In the genomic region with DNA sequence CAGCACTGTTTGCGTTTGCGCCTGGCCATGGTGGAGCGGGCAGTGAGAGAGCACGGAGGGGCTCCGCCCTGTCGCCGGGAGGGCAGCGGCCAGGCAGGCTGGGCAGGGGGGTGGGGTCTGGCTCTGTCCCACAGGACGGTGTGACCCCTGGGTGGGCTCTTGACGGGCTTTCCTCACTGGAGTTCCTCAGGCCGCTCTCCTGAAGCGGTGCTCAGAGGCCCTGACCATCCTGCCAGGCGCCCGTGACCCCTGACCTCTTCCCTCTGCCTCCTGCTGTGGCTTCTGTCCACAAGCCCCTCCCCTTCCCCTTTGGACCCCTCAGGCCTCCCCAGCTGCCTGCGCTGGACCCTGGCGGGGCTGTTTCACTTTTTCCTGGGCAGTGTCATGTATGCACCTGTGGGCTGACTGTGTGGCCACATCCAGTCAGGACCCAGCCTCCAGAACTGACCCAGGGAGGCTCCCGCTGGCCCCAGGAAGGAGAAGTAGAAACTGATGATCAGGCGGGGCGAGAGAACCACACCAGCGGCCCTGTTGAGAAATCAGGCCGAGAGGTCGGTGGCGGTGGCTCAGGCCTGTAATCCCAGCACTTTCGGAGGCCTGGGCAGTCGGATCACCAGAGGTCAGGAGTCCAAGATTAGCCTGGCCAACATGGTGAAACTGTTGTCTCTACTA, we compare ENCODE assay signal across 8 cellular contexts. TPM values are rescaled to one million over a fixed set of nuclear protein-coding genes. Genes with fewer than 3 reads are reported as not detected.
DNase-seq lines count a peak whose midpoint lies in the region; ATAC-seq lines count a peak whose summit lies in the region.

No MANE protein-coding gene starts in this region.

- peaks cover 8% of the 10 kb centered on the region for H3K36me3 Mint-ChIP-seq in CD4-positive, CD25-positive, alpha-beta regulatory T cell

- no peaks in the 10 kb centered on the region for H3K9me3 Mint-ChIP-seq in CD4-positive, CD25-positive, alpha-beta regulatory T cell

- peak overlapping the region in 2 of 3 donors; percentile 76 to 78 for H3K27ac Mint-ChIP-seq in CD4-positive, CD25-positive, alpha-beta regulatory T cell

- no peak for DNase-seq in CD4-positive, CD25-positive, alpha-beta regulatory T cell
- DNase-seq in NOMO-1 treated with dmso at 0.1 percent for 144 hours (lab: John Stamatoyannopoulos, UW; ENCODE audit: unreplicated experiment) (peak; percentile 13), Ammon's horn (ENCODE audit: low spot score) (no peak), NCI-H524 treated with DMSO at 0.1 percent for 48 hours (lab: John Stamatoyannopoulos, UW) (no peak)

- H3K4me1 ChIP-seq in CD4-positive, CD25-positive, alpha-beta regulatory T cell (ENCODE audit: control insufficient read depth, insufficient read depth, low read length, poor library complexity, severe bottlenecking), result peaks cover 38% of the 10 kb centered on the region
- H3K4me1 ChIP-seq in ectodermal cell (ENCODE audit: control insufficient read depth, insufficient read depth, low read length) (peaks cover 12% of the 10 kb centered on the region), muscle layer of duodenum (ENCODE audit: control insufficient read depth in 1 of 2, insufficient read depth in 2 of 2, low read length in 2 of 2) (peaks cover 6 to 27% of the 10 kb centered on the region in 2 donors)

- no peak for ATAC-seq in CD4-positive, CD25-positive, alpha-beta regulatory T cell (ENCODE audit: low read depth in 2 of 2)
- ATAC-seq in HG02981 (IDR thresholded peaks at IDR 0.05; ENCODE audit: unreplicated experiment), result no peak
- ATAC-seq in GM21576 (IDR thresholded peaks at IDR 0.05; ENCODE audit: unreplicated experiment), result no peak

- H3K27me3 ChIP-seq in CD4-positive, CD25-positive, alpha-beta regulatory T cell (ENCODE audit: control insufficient read depth, insufficient read depth, low read length), result no peaks in the 10 kb centered on the region
- peaks cover 14% of the 10 kb centered on the region for H3K27me3 ChIP-seq in ectodermal cell (ENCODE audit: control insufficient read depth, insufficient read depth, low read length, poor library complexity, severe bottlenecking)
- no peaks in the 10 kb centered on the region for H3K27me3 ChIP-seq in muscle layer of duodenum (ENCODE audit: low read depth, low read length)

- H3K27me3 Mint-ChIP-seq in CD4-positive, CD25-positive, alpha-beta regulatory T cell, result peaks cover 6% of the 10 kb centered on the region

- no peaks in the 10 kb centered on the region for H3K9me3 ChIP-seq in CD4-positive, CD25-positive, alpha-beta regulatory T cell (ENCODE audit: control insufficient read depth in 2 of 2, low read length in 2 of 2)
- H3K9me3 ChIP-seq in ectodermal cell (ENCODE audit: control insufficient read depth, low read length), result no peaks in the 10 kb centered on the region
- no peaks in the 10 kb centered on the region for H3K9me3 ChIP-seq in muscle layer of duodenum (ENCODE audit: control insufficient read depth in 1 of 2, low read length in 2 of 2)

- peaks cover 0 to 36% (median 20%) of the 10 kb centered on the region in 4 donors for H3K4me1 Mint-ChIP-seq in CD4-positive, CD25-positive, alpha-beta regulatory T cell

- H3K27ac ChIP-seq in CD4-positive, CD25-positive, alpha-beta regulatory T cell (ENCODE audit: insufficient read depth, low read length, poor library complexity, severe bottlenecking), result peak overlapping the region; percentile 57
- H3K27ac ChIP-seq in ectodermal cell (ENCODE audit: insufficient read depth, low read depth, low read length, poor library complexity, severe bottlenecking) (no peak overlapping the region), muscle layer of duodenum (ENCODE audit: low read length) (peak overlapping the region; percentile 23)

- peak overlapping the region; percentile 79 to 87 (median 83) for H3K4me3 Mint-ChIP-seq in CD4-positive, CD25-positive, alpha-beta regulatory T cell

- H3K4me3 ChIP-seq in CD4-positive, CD25-positive, alpha-beta regulatory T cell (ENCODE audit: low read depth, low read length), result peak overlapping the region; percentile 48
- H3K4me3 ChIP-seq in ectodermal cell (ENCODE audit: insufficient read depth, low read depth, low read length) (peak overlapping the region; percentile 72), muscle layer of duodenum (ENCODE audit: low read depth in 1 of 2, low read length in 2 of 2) (peak overlapping the region; percentile 66 to 83)

- peaks cover 27% of the 10 kb centered on the region for H3K36me3 ChIP-seq in CD4-positive, CD25-positive, alpha-beta regulatory T cell (ENCODE audit: control insufficient read depth, insufficient read depth, low read length)
- H3K36me3 ChIP-seq in ectodermal cell (ENCODE audit: control insufficient read depth, insufficient read depth, low read length), result no peaks in the 10 kb centered on the region
- H3K36me3 ChIP-seq in muscle layer of duodenum (ENCODE audit: control insufficient read depth in 1 of 2, insufficient read depth in 2 of 2, low read length in 2 of 2), result peaks cover 15 to 31% of the 10 kb centered on the region in 2 donors

- WGBS in ectodermal cell, 2 experiments, result 25 to 26% methylated on average over 25 of the region's 25 CpGs

RNA-seq across cellular contexts. Expression of gene OGFR, which starts 1.2 kb away (rescaled TPM):
- total RNA-seq in CD4-positive, CD25-positive, alpha-beta regulatory T cell, result 61.1 TPM
- 10 to 100 TPM; 41.5 to 46.9 (median 42.0) TPM for polyA plus RNA-seq in CD4-positive, CD25-positive, alpha-beta regulatory T cell
- 19.7 TPM for polyA plus RNA-seq in ectodermal cell (2013, experiment 1 of 4)
- 17.8 TPM for polyA plus RNA-seq in ectodermal cell (2013, experiment 2 of 4)
- 17.8 TPM for polyA plus RNA-seq in ectodermal cell (2013, experiment 3 of 4)
- polyA plus RNA-seq in ectodermal cell (2013, experiment 4 of 4), result 16.0 TPM

RNA-seq across cellular contexts. Expression of gene MRGBP, which starts 9.6 kb away (rescaled TPM):
- total RNA-seq in CD4-positive, CD25-positive, alpha-beta regulatory T cell, result 7.0 TPM
- 10 to 100 TPM in 2 of 4 donors, 1 to 10 TPM in 2; 7.9 to 11.5 (median 10.0) TPM for polyA plus RNA-seq in CD4-positive, CD25-positive, alpha-beta regulatory T cell
- polyA plus RNA-seq in ectodermal cell (2013, experiment 1 of 4), result 14.1 TPM
- polyA plus RNA-seq in ectodermal cell (2013, experiment 2 of 4), result 12.8 TPM
- polyA plus RNA-seq in ectodermal cell (2013, experiment 3 of 4), result 14.6 TPM
- 13.9 TPM for polyA plus RNA-seq in ectodermal cell (2013, experiment 4 of 4)

RNA-seq across cellular contexts. Expression of gene COL9A3, which starts 11.0 kb away (rescaled TPM):
- not detected for total RNA-seq in CD4-positive, CD25-positive, alpha-beta regulatory T cell
- not detected for polyA plus RNA-seq in CD4-positive, CD25-positive, alpha-beta regulatory T cell
- polyA plus RNA-seq in ectodermal cell (2013, experiment 1 of 4), result 60.6 TPM
- polyA plus RNA-seq in ectodermal cell (2013, experiment 2 of 4), result 54.1 TPM
- 39.6 TPM for polyA plus RNA-seq in ectodermal cell (2013, experiment 3 of 4)
- polyA plus RNA-seq in ectodermal cell (2013, experiment 4 of 4), result 47.9 TPM

RNA-seq across cellular contexts. Expression of gene TCFL5, which starts 55.8 kb away (rescaled TPM):
- total RNA-seq in CD4-positive, CD25-positive, alpha-beta regulatory T cell, result 3.8 TPM
- polyA plus RNA-seq in CD4-positive, CD25-positive, alpha-beta regulatory T cell, result 1 to 10 TPM in 2 of 4 donors, under 1 TPM in 2; 0.53 to 1.2 (median 1.1) TPM
- polyA plus RNA-seq in ectodermal cell (2013, experiment 1 of 4), result 24.8 TPM
- polyA plus RNA-seq in ectodermal cell (2013, experiment 2 of 4), result 24.0 TPM
- polyA plus RNA-seq in ectodermal cell (2013, experiment 3 of 4), result 23.4 TPM
- 26.3 TPM for polyA plus RNA-seq in ectodermal cell (2013, experiment 4 of 4)
